22 cellular contexts compared by ENCODE assay signal in the genomic region with DNA sequence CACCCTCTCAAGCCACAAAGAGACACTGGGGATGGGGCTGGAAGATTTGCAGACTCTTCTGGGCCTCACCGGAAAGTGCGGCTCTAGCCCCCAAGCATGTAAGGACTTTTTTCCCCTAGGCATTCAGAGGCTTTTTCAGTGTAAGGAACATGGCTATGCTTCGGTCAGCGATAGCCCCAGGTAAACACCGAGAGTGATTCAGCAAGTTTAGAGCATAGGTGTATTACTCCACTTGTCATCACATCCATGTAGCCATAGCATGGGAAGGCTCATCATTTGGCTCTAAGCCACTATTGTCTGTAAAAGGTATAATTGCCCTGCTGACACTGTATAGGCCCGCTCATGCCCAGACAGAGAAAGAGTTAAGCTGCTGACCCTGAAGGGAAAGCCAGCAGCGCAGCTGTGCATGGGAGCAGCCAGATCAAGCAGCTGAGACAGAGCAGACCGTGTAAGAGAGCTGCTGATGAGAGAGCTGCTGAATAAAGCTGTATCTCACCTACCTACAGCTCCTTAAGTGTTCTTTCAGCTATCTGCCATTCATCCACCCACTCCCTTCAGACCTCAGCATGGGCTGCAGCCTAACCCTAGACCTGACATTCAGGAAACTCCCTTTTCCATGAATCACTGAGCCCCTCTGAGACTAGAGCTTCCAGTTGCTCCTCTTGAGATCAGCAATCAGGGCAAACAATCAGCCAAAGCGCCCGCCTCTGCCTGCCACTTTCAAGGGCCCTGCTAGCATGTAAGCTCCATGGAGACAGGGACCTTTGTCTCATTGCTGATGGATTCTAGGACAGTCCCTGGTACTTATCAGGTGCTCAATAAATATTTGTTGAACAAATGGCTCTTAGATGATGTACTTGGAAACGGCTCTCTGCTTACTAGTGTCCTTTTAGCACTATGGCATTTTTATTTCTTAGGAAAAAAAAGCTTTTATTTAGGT. TPM values are rescaled to one million over a fixed set of nuclear protein-coding genes. Genes with fewer than 3 reads are reported as not detected.
DNase-seq lines count a peak whose midpoint lies in the region; ATAC-seq and TF ChIP-seq lines count a peak whose summit lies in the region.
"Had no signal": no experiment of that assay in that cellular context is flagged by ENCODE, and none has a peak within 500 bp of the region (broad histone marks: within the 10 kb centered on the region; RNA-seq: fewer than 3 reads in every experiment).

No MANE protein-coding gene starts in this region.

- TF ChIP-seq CTCF in mammary epithelial cell (conservative IDR thresholded peaks at IDR 0.05 in 1 of 2, IDR thresholded peaks at IDR 0.05 in 1 of 2; ENCODE audit: extremely low read depth in 1 of 2, insufficient read depth in 1 of 2, low read depth in 1 of 2, low read length in 2 of 2), result no peak
- TF ChIP-seq CTCF in MCF 10A (IDR thresholded peaks at IDR 0.05; ENCODE audit: unreplicated experiment), result no peak
- TF ChIP-seq CTCF in epithelial cell of esophagus (IDR thresholded peaks at IDR 0.05; ENCODE audit: insufficient read depth, low read depth, low read length, missing control alignments), result no peak
- TF ChIP-seq CTCF in osteocyte (IDR thresholded peaks at IDR 0.05), result no peak

- H3K9me3 ChIP-seq in mammary epithelial cell (replicated peaks; ENCODE audit: insufficient read depth, low read length), result no peaks in the 10 kb centered on the region
- H3K9me3 ChIP-seq: MG63, SK-N-SH, tibial artery had no signal

- in situ Hi-C loops in mammary epithelial cell (cut with MboI; ENCODE audit: low sequenced_read_pairs in 2 of 2), result loop anchor here (25.0 kb wide), 2 partner anchors 417 to 442 kb away; no protein-coding TSS in a partner anchor

- H3K9me3 Mint-ChIP-seq in MCF 10A (ENCODE audit: unreplicated experiment) (no peaks in the 10 kb centered on the region), osteocyte (ENCODE audit: unreplicated experiment) (no peaks in the 10 kb centered on the region)
- H3K9me3 Mint-ChIP-seq in stimulated activated naive CD8-positive, alpha-beta T cell treated with anti-CD3 and anti-CD28 coated beads, Interleukin-15, Interleukin-2, amounts not matched to agents 100 ng/mL and 50 ng/mL, for 24 hours, result no peaks in the 10 kb centered on the region
- H3K9me3 Mint-ChIP-seq: activated naive CD4-positive, alpha-beta T cell treated with anti-CD3 and anti-CD28 coated beads, Interleukin-2, amount 50 U/mL, for 24 hours; CD4-positive, alpha-beta memory T cell; effector memory CD8-positive, alpha-beta T cell; IgD-negative memory B cell had no signal

- no TSS peak for BruUV-seq in mammary epithelial cell (replicated peaks; lab: Mats Ljungman, UMichigan)
- no TSS peak for BruUV-seq in MCF 10A (replicated peaks; lab: Mats Ljungman, UMichigan)

- DNase-seq in mammary epithelial cell (peak; percentile 49), MCF 10A (ENCODE audit: unreplicated experiment) (no peak), NCI-H748 (lab: John Stamatoyannopoulos, UW; ENCODE audit: unreplicated experiment) (peak; percentile 93), epithelial cell of esophagus (ENCODE audit: low read depth) (peak; percentile 75), osteocyte (ENCODE audit: extremely low spot score, unreplicated experiment) (no peak)
- DNase-seq: activated CD4-positive, alpha-beta T cell treated with anti-CD3 and anti-CD28 coated beads, Interleukin-2, amount 50 U/mL, for 4 hours; CD4-positive, alpha-beta memory T cell; effector memory CD8-positive, alpha-beta T cell; MG63; NCI-H1694; NCI-H446 treated with DMSO at 0.1 percent for 48 hours; SK-N-SH; stimulated activated CD4-positive, alpha-beta T cell treated with anti-CD3 and anti-CD28 coated beads, Interleukin-4, amount 100 ng/mL, for 1 hour; stimulated activated naive CD4-positive, alpha-beta T cell; tibial artery; WERI-Rb-1 had no signal

- H3K27ac Mint-ChIP-seq in MCF 10A (ENCODE audit: low read depth, unreplicated experiment) (no peak overlapping the region), osteocyte (ENCODE audit: unreplicated experiment) (no peak overlapping the region)
- peak overlapping the region; percentile 19 for H3K27ac Mint-ChIP-seq in stimulated activated naive CD8-positive, alpha-beta T cell treated with anti-CD3 and anti-CD28 coated beads, Interleukin-15, Interleukin-2, amounts not matched to agents 100 ng/mL and 50 ng/mL, for 24 hours
- H3K27ac Mint-ChIP-seq: activated naive CD4-positive, alpha-beta T cell treated with anti-CD3 and anti-CD28 coated beads, Interleukin-2, amount 50 U/mL, for 24 hours; CD4-positive, alpha-beta memory T cell; effector memory CD8-positive, alpha-beta T cell; IgD-negative memory B cell had no signal

- H3K4me3 ChIP-seq in mammary epithelial cell (replicated peaks in 1 of 3; ENCODE audit: insufficient read depth in 1 of 3, low read depth in 2 of 3, low read length in 3 of 3) (no peak overlapping the region), epithelial cell of esophagus (ENCODE audit: low read length) (no peak overlapping the region)
- H3K4me3 ChIP-seq: lung, MG63, tibial artery had no signal

- H3K36me3 Mint-ChIP-seq in MCF 10A (ENCODE audit: insufficient read depth, unreplicated experiment), result no peaks in the 10 kb centered on the region
- no peaks in the 10 kb centered on the region for H3K36me3 Mint-ChIP-seq in stimulated activated naive CD8-positive, alpha-beta T cell treated with anti-CD3 and anti-CD28 coated beads, Interleukin-15, Interleukin-2, amounts not matched to agents 100 ng/mL and 50 ng/mL, for 24 hours (ENCODE audit: low read depth)
- no peaks in the 10 kb centered on the region for H3K36me3 Mint-ChIP-seq in osteocyte (ENCODE audit: unreplicated experiment)
- H3K36me3 Mint-ChIP-seq: activated naive CD4-positive, alpha-beta T cell treated with anti-CD3 and anti-CD28 coated beads, Interleukin-2, amount 50 U/mL, for 24 hours; CD4-positive, alpha-beta memory T cell had no signal

- peak overlapping the region; percentile 28 for H2AFZ ChIP-seq in mammary epithelial cell (ENCODE audit: low read depth, low read length)

- no peaks in the 10 kb centered on the region for H3K27me3 ChIP-seq in mammary epithelial cell (ENCODE audit: insufficient read depth, low read length)
- H3K27me3 ChIP-seq: MG63, tibial artery had no signal

- POLR2A ChIA-PET in MCF 10A (lab: Yijun Ruan, JAX), result interaction anchor here (0.9 kb wide), 1 partner anchor 18 kb away, joined by 3 read pairs; no protein-coding TSS in a partner anchor

- no peaks in the 10 kb centered on the region for H4K20me1 ChIP-seq in mammary epithelial cell (ENCODE audit: insufficient read depth, low read length)

- H3K27ac ChIP-seq in mammary epithelial cell (ENCODE audit: insufficient read depth, low read depth, low read length), result no peak overlapping the region
- H3K27ac ChIP-seq: tibial artery, WERI-Rb-1 had no signal

- no peaks in the 10 kb centered on the region for H3K27me3 Mint-ChIP-seq in MCF 10A (ENCODE audit: insufficient read depth, unreplicated experiment)
- peaks cover 3% of the 10 kb centered on the region for H3K27me3 Mint-ChIP-seq in stimulated activated naive CD8-positive, alpha-beta T cell treated with anti-CD3 and anti-CD28 coated beads, Interleukin-15, Interleukin-2, amounts not matched to agents 100 ng/mL and 50 ng/mL, for 24 hours
- H3K27me3 Mint-ChIP-seq in osteocyte (ENCODE audit: unreplicated experiment), result peaks cover 5% of the 10 kb centered on the region
- H3K27me3 Mint-ChIP-seq: activated naive CD4-positive, alpha-beta T cell treated with anti-CD3 and anti-CD28 coated beads, Interleukin-2, amount 50 U/mL, for 24 hours; CD4-positive, alpha-beta memory T cell; IgD-negative memory B cell had no signal

- dilution Hi-C loops in mammary epithelial cell (cut with HindIII; ENCODE audit: low sequenced_read_pairs), result loop anchor here (5.0 kb wide), 2 partner anchors 73 to 147 kb away; no protein-coding TSS in a partner anchor

- H3K36me3 ChIP-seq in mammary epithelial cell (ENCODE audit: insufficient read depth, low read length), result no peaks in the 10 kb centered on the region
- H3K36me3 ChIP-seq: MG63, tibial artery, WERI-Rb-1 had no signal

- CTCF ChIA-PET in mammary epithelial cell (lab: Charles Lee; ENCODE audit: low non-redundant PET), result no interaction called here
- CTCF ChIA-PET in MCF 10A (lab: Yijun Ruan, JAX), result interaction anchor here (0.5 to 4.3 kb wide), 4 partner anchors 8 to 394 kb away, joined by 3 to 27 read pairs (median 4); no protein-coding TSS in a partner anchor

- H3K4me1 Mint-ChIP-seq in MCF 10A (ENCODE audit: insufficient read depth, unreplicated experiment), result peaks cover 10% of the 10 kb centered on the region
- peaks cover 19% of the 10 kb centered on the region for H3K4me1 Mint-ChIP-seq in stimulated activated naive CD8-positive, alpha-beta T cell treated with anti-CD3 and anti-CD28 coated beads, Interleukin-15, Interleukin-2, amounts not matched to agents 100 ng/mL and 50 ng/mL, for 24 hours (ENCODE audit: low read depth)
- H3K4me1 Mint-ChIP-seq in osteocyte (ENCODE audit: unreplicated experiment), result no peaks in the 10 kb centered on the region

- H3K4me3 Mint-ChIP-seq in MCF 10A (ENCODE audit: unreplicated experiment) (no peak overlapping the region), osteocyte (ENCODE audit: unreplicated experiment) (no peak overlapping the region)
- no peak overlapping the region for H3K4me3 Mint-ChIP-seq in stimulated activated naive CD8-positive, alpha-beta T cell treated with anti-CD3 and anti-CD28 coated beads, Interleukin-15, Interleukin-2, amounts not matched to agents 100 ng/mL and 50 ng/mL, for 24 hours
- H3K4me3 Mint-ChIP-seq: activated naive CD4-positive, alpha-beta T cell treated with anti-CD3 and anti-CD28 coated beads, Interleukin-2, amount 50 U/mL, for 24 hours; CD4-positive, alpha-beta memory T cell; effector memory CD8-positive, alpha-beta T cell; IgD-negative memory B cell had no signal

- H3K79me2 ChIP-seq in mammary epithelial cell (ENCODE audit: insufficient read depth, low read length), result no peaks in the 10 kb centered on the region

- no peak overlapping the region for H3K4me2 ChIP-seq in mammary epithelial cell (ENCODE audit: insufficient read depth, low read depth, low read length)
- H3K4me2 ChIP-seq: SK-N-SH had no signal

- H3K9ac ChIP-seq in mammary epithelial cell (ENCODE audit: insufficient read depth, low read length), result no peak overlapping the region
- H3K9ac ChIP-seq: SK-N-SH had no signal

- H3K4me1 ChIP-seq in mammary epithelial cell (ENCODE audit: insufficient read depth, low read length), result peaks cover 21% of the 10 kb centered on the region
- H3K4me1 ChIP-seq: tibial artery had no signal

- intact Hi-C loops in mammary epithelial cell (cut with micrococcal nuclease) (loop anchor here (10.0 kb wide), 1 partner anchor 315 kb away; no protein-coding TSS in a partner anchor), MCF 10A (cut with micrococcal nuclease) (no loop called here)

- ATAC-seq in HG03571 (IDR thresholded peaks at IDR 0.05; ENCODE audit: unreplicated experiment), result no peak
- ATAC-seq: effector memory CD8-positive, alpha-beta T cell; HCT116 had no signal

- WGBS in mammary epithelial cell (ENCODE audit: low coverage, missing lambda C conversion rate), result 89% methylated on average over 11 of the region's 11 CpGs

RNA-seq across cellular contexts. Expression of a gene that starts 25.6 kb away (rescaled TPM):
- total RNA-seq in mammary epithelial cell, result 10 to 100 TPM; 11.8 to 23.3 TPM
- polyA plus RNA-seq in mammary epithelial cell, result 17.7 TPM
- 48.8 TPM for polyA minus RNA-seq in mammary epithelial cell
- total RNA-seq in MCF 10A (2022), result 11.4 and 13.5 TPM in 2 replicates
- 7.4 and 9.5 TPM in 2 replicates for total RNA-seq in osteocyte

RNA-seq across cellular contexts. Expression of a gene that starts 44.6 kb away (rescaled TPM):
- total RNA-seq in mammary epithelial cell (10 to 100 TPM; 20.7 to 34.5 TPM), MCF 10A (2022) (24.2 and 24.7 TPM in 2 replicates), osteocyte (15.5 and 16.9 TPM in 2 replicates)
- 13.3 TPM for polyA plus RNA-seq in mammary epithelial cell
- 30.0 TPM for polyA minus RNA-seq in mammary epithelial cell

Comparison
In these comparisons a context has a peak if more than half of its experiments do, and no peak if none do; other contexts are left out.
1. DNase-seq: peak in mammary epithelial cell (single experiment), NCI-H748 (single experiment) and epithelial cell of esophagus (single experiment); none in MCF 10A (single experiment) and osteocyte (single experiment).